Comparison of ENCODE assay signal across 9 cellular contexts in genomic region chr13:96958286-96958891, GRCh38. TPM values are rescaled to one million over a fixed set of nuclear protein-coding genes. Genes with fewer than 3 reads are reported as not detected.
DNase-seq lines count a peak whose midpoint lies in the region; ATAC-seq, FAIRE-seq and TF ChIP-seq lines count a peak whose summit lies in the region.
"Had no signal": no experiment of that assay in that cellular context is flagged by ENCODE, and none has a peak within 500 bp of the region (broad histone marks: within the 10 kb centered on the region; RNA-seq: fewer than 3 reads in every experiment).

No MANE protein-coding gene starts in this region.

- no peaks in the 10 kb centered on the region for H3K27me3 ChIP-seq in HL-60 (ENCODE audit: insufficient read depth, poor library complexity, severe bottlenecking)
- peaks cover 5 to 9% of the 10 kb centered on the region in 2 experiments for H3K27me3 ChIP-seq in endothelial cell of umbilical vein (ENCODE audit: control insufficient read depth in 2 of 2, insufficient read depth in 2 of 2, low read length in 2 of 2)
- no peaks in the 10 kb centered on the region for H3K27me3 ChIP-seq in trophoblast cell (ENCODE audit: insufficient read depth, low read length)
- H3K27me3 ChIP-seq: BLaER1 treated with 17β-estradiol and CSF1 and Interleukin-3, amounts not matched to agents 10 nM and 100 nM had no signal

- no peak overlapping the region for H4K91ac ChIP-seq in trophoblast cell (ENCODE audit: low read depth, low read length)

- no TSS peak for BruUV-seq in OCI-LY7 (replicated peaks; lab: Mats Ljungman, UMichigan)
- BruUV-seq in endothelial cell of umbilical vein (replicated peaks; lab: Mats Ljungman, UMichigan): no TSS peak

- H4K12ac ChIP-seq in trophoblast cell (ENCODE audit: low read depth, low read length): no peak overlapping the region

- H3K4me3 ChIP-seq in HL-60 (replicated peaks; ENCODE audit: insufficient read depth, low read length) (no peak overlapping the region), OCI-LY7 (ENCODE audit: low read depth, low read length, poor library complexity, severe bottlenecking) (no peak overlapping the region), endothelial cell of umbilical vein (replicated peaks in 1 of 3; ENCODE audit: insufficient read depth in 1 of 3, low read depth in 1 of 3, low read length in 3 of 3) (no peak overlapping the region), trophoblast cell (ENCODE audit: low read depth, low read length) (no peak overlapping the region)
- H3K4me3 ChIP-seq: BLaER1 treated with 17β-estradiol and CSF1 and Interleukin-3, amounts not matched to agents 10 nM and 100 nM had no signal

- POLR2A ChIA-PET in OCI-LY7 (lab: Charles Lee) (no interaction called here), endothelial cell of umbilical vein (lab: Charles Lee) (interaction anchor here (0.6 kb wide), 1 partner anchor 816 kb away, joined by 5 read pairs; no protein-coding TSS in a partner anchor), T-cell (lab: Charles Lee) (no interaction called here)

- H3K9me3 ChIP-seq in OCI-LY7 (ENCODE audit: low read length) (no peaks in the 10 kb centered on the region), endothelial cell of umbilical vein (replicated peaks; ENCODE audit: control insufficient read depth, insufficient read depth, low read length) (no peaks in the 10 kb centered on the region), trophoblast cell (ENCODE audit: insufficient read depth, low read depth, low read length) (no peaks in the 10 kb centered on the region)
- H3K9me3 ChIP-seq: BLaER1 treated with 17β-estradiol and CSF1 and Interleukin-3, amounts not matched to agents 10 nM and 100 nM had no signal

- no peak overlapping the region for H2BK5ac ChIP-seq in trophoblast cell (ENCODE audit: low read depth, low read length, poor library complexity)

- H3K4ac ChIP-seq in trophoblast cell (ENCODE audit: low read depth, low read length): no peak overlapping the region

- H3K27ac Mint-ChIP-seq in T-cell: no peak overlapping the region

- H2BK120ac ChIP-seq in trophoblast cell (ENCODE audit: insufficient read depth, low read length, poor library complexity): no peak overlapping the region

- no peak overlapping the region for H3K23ac ChIP-seq in trophoblast cell (ENCODE audit: low read length)

- peaks cover 0 to 3% of the 10 kb centered on the region in 2 donors for H3K27me3 Mint-ChIP-seq in T-cell

- H3K4me1 ChIP-seq in OCI-LY7 (ENCODE audit: insufficient read depth, low read length, poor library complexity, severe bottlenecking) (no peaks in the 10 kb centered on the region), endothelial cell of umbilical vein (ENCODE audit: control insufficient read depth, extremely low read depth, insufficient read depth, low read length) (no peaks in the 10 kb centered on the region), trophoblast cell (ENCODE audit: control insufficient read depth in 1 of 2, insufficient read depth in 2 of 2, low read length in 2 of 2) (no peaks in the 10 kb centered on the region)
- H3K4me1 ChIP-seq: BLaER1 treated with 17β-estradiol and CSF1 and Interleukin-3, amounts not matched to agents 10 nM and 100 nM had no signal

- no peaks in the 10 kb centered on the region for H3K79me1 ChIP-seq in trophoblast cell (ENCODE audit: low read length)

- CTCF ChIA-PET in OCI-LY7 (lab: Charles Lee; ENCODE audit: unreplicated experiment) (no interaction called here), endothelial cell of umbilical vein (lab: Charles Lee) (interaction anchor here (0.6 to 5.4 kb wide), 33 partner anchors 9 to 955 kb away, joined by 3 to 198 read pairs (median 5); no protein-coding TSS in a partner anchor), T-cell (lab: Charles Lee) (interaction anchor here in 1 of 2 donors (0.8 kb wide), 1 partner anchor 1336 kb away, joined by 3 read pairs; no protein-coding TSS in a partner anchor)

- H3K4me3 Mint-ChIP-seq in T-cell: no peak overlapping the region

- intact Hi-C loops in OCI-LY7 (cut with micrococcal nuclease; ENCODE audit: unreplicated experiment): no loop called here
- intact Hi-C loops in endothelial cell of umbilical vein (cut with micrococcal nuclease): loop anchor here (1.0 to 2.0 kb wide), 3 partner anchors 68 to 938 kb away; no protein-coding TSS in a partner anchor

- H3K9me3 Mint-ChIP-seq in T-cell: peaks cover 2 to 4% (median 3%) of the 10 kb centered on the region in 3 donors

- TF ChIP-seq POLR2A in endothelial cell of umbilical vein (IDR thresholded peaks at IDR 0.05; ENCODE audit: low read depth, low read length): no peak

- no peaks in the 10 kb centered on the region for H3K4me1 Mint-ChIP-seq in T-cell

- H3K36me3 ChIP-seq in OCI-LY7 (ENCODE audit: insufficient read depth, low read length): no peaks in the 10 kb centered on the region
- H3K36me3 ChIP-seq in endothelial cell of umbilical vein (ENCODE audit: control insufficient read depth in 2 of 2, extremely low read depth in 1 of 2, insufficient read depth in 2 of 2, low read length in 2 of 2): no peaks in the 10 kb centered on the region
- no peaks in the 10 kb centered on the region for H3K36me3 ChIP-seq in trophoblast cell (ENCODE audit: control insufficient read depth in 1 of 2, insufficient read depth in 2 of 2, low read length in 2 of 2)
- H3K36me3 ChIP-seq: BLaER1 treated with 17β-estradiol and CSF1 and Interleukin-3, amounts not matched to agents 10 nM and 100 nM had no signal

- no peak overlapping the region for H3K18ac ChIP-seq in trophoblast cell (ENCODE audit: low read length)

- H2BK12ac ChIP-seq in trophoblast cell (ENCODE audit: low read length): no peak overlapping the region

- H3K4me2 ChIP-seq in OCI-LY7 (ENCODE audit: low read length): no peak overlapping the region
- no peak overlapping the region for H3K4me2 ChIP-seq in endothelial cell of umbilical vein (ENCODE audit: insufficient read depth, low read length)
- H3K4me2 ChIP-seq in trophoblast cell (ENCODE audit: low read length): no peak overlapping the region
- H3K4me2 ChIP-seq: BLaER1 treated with 17β-estradiol and CSF1 and Interleukin-3, amounts not matched to agents 10 nM and 100 nM had no signal

- H3K9me1 ChIP-seq in endothelial cell of umbilical vein (replicated peaks; ENCODE audit: control insufficient read depth, extremely low read depth, insufficient read depth, low read length): no peaks in the 10 kb centered on the region

- dilution Hi-C loops in endothelial cell of umbilical vein (cut with MboI; ENCODE audit: extremely low pct_ligation_motif_present, low sequenced_read_pairs): no loop called here

- H3K79me2 ChIP-seq in OCI-LY7 (ENCODE audit: insufficient read depth, low read depth, low read length) (no peaks in the 10 kb centered on the region), endothelial cell of umbilical vein (ENCODE audit: control insufficient read depth, insufficient read depth, low read length) (no peaks in the 10 kb centered on the region), trophoblast cell (ENCODE audit: control insufficient read depth, insufficient read depth, low read length, poor library complexity) (no peaks in the 10 kb centered on the region)

- no peak overlapping the region for H2AK5ac ChIP-seq in trophoblast cell (ENCODE audit: low read length)

- no CpG with 5 or more reads among the region's 5 CpGs for WGBS in trophoblast cell (ENCODE audit: extremely low coverage, insufficient coverage, insufficient read length)

- no peaks in the 10 kb centered on the region for H3K9me2 ChIP-seq in OCI-LY7 (ENCODE audit: insufficient read depth, low read length)

- H3K27ac ChIP-seq in HL-60 (replicated peaks): no peak overlapping the region
- no peak overlapping the region for H3K27ac ChIP-seq in OCI-LY7 (ENCODE audit: low read depth, low read length, poor library complexity, severe bottlenecking)
- H3K27ac ChIP-seq in endothelial cell of umbilical vein (ENCODE audit: insufficient read depth, low read depth, low read length): no peak overlapping the region
- H3K27ac ChIP-seq in trophoblast cell (ENCODE audit: low read depth, low read length): no peak overlapping the region
- H3K27ac ChIP-seq: BLaER1 treated with 17β-estradiol and CSF1 and Interleukin-3, amounts not matched to agents 10 nM and 100 nM had no signal

- DNase-seq in NCI-H1436 (lab: John Stamatoyannopoulos, UW) (peak; percentile 69), NCI-H1436 treated with DMSO at 0.1 percent for 48 hours (lab: John Stamatoyannopoulos, UW) (no peak), HL-60 (ENCODE audit: low read depth in 1 of 2, low spot score in 1 of 2) (peak in 1 of 2 experiments; percentile 7), OCI-LY7 (ENCODE audit: low spot score) (peak; percentile 32), endothelial cell of umbilical vein (ENCODE audit: low read depth, low spot score) (peak; percentile 38), trophoblast cell (peak; percentile 14 to 82), T-cell (no peak)
- no peak for DNase-seq in central memory CD4-positive, alpha-beta T cell

- H3K9ac ChIP-seq in endothelial cell of umbilical vein (replicated peaks; ENCODE audit: extremely low read depth, insufficient read depth, low read length): no peak overlapping the region
- no peak overlapping the region for H3K9ac ChIP-seq in trophoblast cell (ENCODE audit: low read length)
- H3K9ac ChIP-seq: BLaER1 treated with 17β-estradiol and CSF1 and Interleukin-3, amounts not matched to agents 10 nM and 100 nM had no signal

- H2AFZ ChIP-seq in OCI-LY7 (ENCODE audit: low read length): no peak overlapping the region
- no peak overlapping the region for H2AFZ ChIP-seq in endothelial cell of umbilical vein (ENCODE audit: low read depth, low read length)
- H2AFZ ChIP-seq in trophoblast cell (ENCODE audit: insufficient read depth, low read length, poor library complexity): no peak overlapping the region

- ATAC-seq in T-cell (replicated peaks in 1 of 4): no peak

- no peaks in the 10 kb centered on the region for H3K36me3 Mint-ChIP-seq in T-cell

- FAIRE-seq in endothelial cell of umbilical vein (lab: Jason Lieb, UNC): no peak

- H4K20me1 ChIP-seq in OCI-LY7 (ENCODE audit: insufficient read depth, low read length) (no peaks in the 10 kb centered on the region), endothelial cell of umbilical vein (replicated peaks; ENCODE audit: control insufficient read depth, extremely low read depth, insufficient read depth, low read length) (no peaks in the 10 kb centered on the region)
- H4K20me1 ChIP-seq: BLaER1 treated with 17β-estradiol and CSF1 and Interleukin-3, amounts not matched to agents 10 nM and 100 nM had no signal

- H3K14ac ChIP-seq in trophoblast cell (ENCODE audit: low read length): no peak overlapping the region

- H4K8ac ChIP-seq in trophoblast cell (ENCODE audit: low read depth, low read length): no peak overlapping the region

- peak; percentile 42 for TF ChIP-seq CTCF in HL-60 (IDR thresholded peaks at IDR 0.05; ENCODE audit: insufficient read depth, low read length)
- TF ChIP-seq CTCF in OCI-LY7 (conservative IDR thresholded peaks at IDR 0.05; ENCODE audit: low read length): peak; percentile 75
- TF ChIP-seq CTCF in endothelial cell of umbilical vein (IDR thresholded peaks at IDR 0.05; ENCODE audit: extremely low read depth in 1 of 2, insufficient read depth in 1 of 2, low read depth in 1 of 2, low read length in 2 of 2): peak; percentile 56 to 74

RNA-seq across cellular contexts. Expression of gene OXGR1, which starts 35.9 kb away (rescaled TPM):
- total RNA-seq in OCI-LY7 (2014; rRNA removed; shearing (Covaris generic)): not detected in 2 replicates
- total RNA-seq in OCI-LY7 (2022): not detected in 2 replicates
- total RNA-seq in endothelial cell of umbilical vein: not detected in 2 replicates
- polyA plus RNA-seq in endothelial cell of umbilical vein: not detected in 2 replicates
- polyA plus RNA-seq in endothelial cell of umbilical vein (2011; cell fraction: cytosol; rRNA removed): not detected in 2 replicates
- not detected in 2 replicates for polyA plus RNA-seq in endothelial cell of umbilical vein (2011; cell fraction: nucleus; rRNA removed)
- polyA plus RNA-seq in endothelial cell of umbilical vein (2012): not detected in 2 replicates
- polyA minus RNA-seq in endothelial cell of umbilical vein: not detected in 2 replicates
- polyA minus RNA-seq in endothelial cell of umbilical vein (2011; cell fraction: cytosol; rRNA and poly(A)+ RNA removed): not detected
- not detected in 2 replicates for polyA minus RNA-seq in endothelial cell of umbilical vein (2011; cell fraction: nucleus; rRNA and poly(A)+ RNA removed)
- polyA plus RNA-seq in trophoblast cell (2013): 18.2 and 18.3 TPM in 2 replicates
- total RNA-seq in T-cell: not detected

Comparison
In these comparisons a context has a peak if more than half of its experiments do, and no peak if none do; other contexts are left out.
1. DNase-seq: peak in NCI-H1436 (single experiment), OCI-LY7 (single experiment), endothelial cell of umbilical vein (single experiment) and trophoblast cell (2 of 2); none in NCI-H1436 treated with DMSO at 0.1 percent for 48 hours (single experiment), central memory CD4-positive, alpha-beta T cell (single experiment) and T-cell (0 of 34).
2. Peak in every context shown above with its lines, with median percentiles within 50 percentile points of each other: CTCF ChIP-seq.